ENCODE assay signal across 1 cellular context in genomic region chr18:37502601-37503000, GRCh38.
TF ChIP-seq lines count a peak whose summit lies in the region.

No MANE protein-coding gene starts in this region.

TF ChIP-seq in H1, 55 proteins besides CTCF, POLR2A, EP300 and RAD21:
- TF ChIP-seq HDAC2 (IDR thresholded peaks at IDR 0.05; ENCODE audit: borderline replicate concordance in 1 of 2, low read depth in 2 of 2, low read length in 2 of 2) (no peak), E2F6 (IDR thresholded peaks at IDR 0.05) (peak; percentile 23; the same call in 1 of the 2 replicates)
